In genomic region chr1:39798859-39799769, GRCh38 we compare ENCODE assay signal across 8 cellular contexts. TPM values are rescaled to one million over a fixed set of nuclear protein-coding genes. Genes with fewer than 3 reads are reported as not detected.
DNase-seq lines count a peak whose midpoint lies in the region; ATAC-seq and TF ChIP-seq lines count a peak whose summit lies in the region.
"Not testable (repeated sequence)": the region's sequence is repeated elsewhere in the genome, so short reads cannot be mapped to it uniquely, and the experiment has no call there.

No MANE protein-coding gene starts in this region.

- peak in 1 of 2 donors; percentile 12 for TF ChIP-seq CTCF in mammary epithelial cell (conservative IDR thresholded peaks at IDR 0.05 in 1 of 2, IDR thresholded peaks at IDR 0.05 in 1 of 2; ENCODE audit: extremely low read depth in 1 of 2, insufficient read depth in 1 of 2, low read depth in 1 of 2, low read length in 2 of 2)

- H2AFZ ChIP-seq in mammary epithelial cell (ENCODE audit: low read depth, low read length): peak overlapping the region; percentile 29

- not testable (repeated sequence) for BruUV-seq in mammary epithelial cell (replicated peaks; lab: Mats Ljungman, UMichigan)

- H3K79me2 ChIP-seq in mammary epithelial cell (ENCODE audit: insufficient read depth, low read length): not testable (repeated sequence)

- not testable (repeated sequence) for H3K27me3 ChIP-seq in mammary epithelial cell (ENCODE audit: insufficient read depth, low read length)

- DNase-seq in C1 segment of cervical spinal cord (lab: John Stamatoyannopoulos, UW) (peak in 9 of 14 donors; percentile 6 to 70 (median 28)), NCI-H2227 (lab: John Stamatoyannopoulos, UW; ENCODE audit: unreplicated experiment) (peak; percentile 39), mammary epithelial cell (peak; percentile 67), left colon (peak; percentile 90 to 92)
- DNase-seq in stimulated activated CD4-positive, alpha-beta T cell treated with anti-CD3 and anti-CD28 coated beads, Interleukin-2, amount 100 ng/mL, for 4 hours (ENCODE audit: low read depth): peak; percentile 86

- in situ Hi-C loops in mammary epithelial cell (cut with MboI; ENCODE audit: low sequenced_read_pairs in 2 of 2): not testable (repeated sequence)

- H3K9me3 ChIP-seq in mammary epithelial cell (replicated peaks; ENCODE audit: insufficient read depth, low read length): not testable (repeated sequence)

- H3K4me1 ChIP-seq in mammary epithelial cell (ENCODE audit: insufficient read depth, low read length): peaks cover 14% of the 10 kb centered on the region

- ATAC-seq in GM19043 (IDR thresholded peaks at IDR 0.05; ENCODE audit: low read depth, unreplicated experiment): peak; percentile 79
- peak; percentile 83 for ATAC-seq in HG03064 (IDR thresholded peaks at IDR 0.05; ENCODE audit: low read depth, unreplicated experiment)
- ATAC-seq in activated CD4-positive, CD25-positive, alpha-beta regulatory T cell treated with anti-CD3 and anti-CD28 coated beads, Interleukin-2, amount 50 U/mL, for 24 hours: peak; percentile 95
- peak; percentile 91 for ATAC-seq in left colon

- not testable (repeated sequence) for H4K20me1 ChIP-seq in mammary epithelial cell (ENCODE audit: insufficient read depth, low read length)

- not testable (repeated sequence) for H3K27ac ChIP-seq in mammary epithelial cell (ENCODE audit: insufficient read depth, low read depth, low read length)

- not testable (repeated sequence) for H3K36me3 ChIP-seq in mammary epithelial cell (ENCODE audit: insufficient read depth, low read length)

- 76% methylated on average over 16 of the region's 26 CpGs for WGBS in mammary epithelial cell (ENCODE audit: low coverage, missing lambda C conversion rate)

- not testable (repeated sequence) for H3K4me3 ChIP-seq in mammary epithelial cell (replicated peaks in 1 of 3; ENCODE audit: insufficient read depth in 1 of 3, low read depth in 2 of 3, low read length in 3 of 3)

- dilution Hi-C loops in mammary epithelial cell (cut with HindIII; ENCODE audit: low sequenced_read_pairs): not testable (repeated sequence)

- H3K9ac ChIP-seq in mammary epithelial cell (ENCODE audit: insufficient read depth, low read length): not testable (repeated sequence)

- intact Hi-C loops in mammary epithelial cell (cut with micrococcal nuclease): loop anchor here (10.0 kb wide), 1 partner anchor 64 kb away; the partner anchor contains the start of gene PPIE
- intact Hi-C loops in left colon (cut with DNase I, micrococcal nuclease): not testable (repeated sequence)

- CTCF ChIA-PET in mammary epithelial cell (lab: Charles Lee; ENCODE audit: low non-redundant PET): interaction anchor here (0.9 to 1.0 kb wide), 2 partner anchors 103 to 193 kb away, joined by 3 to 6 read pairs; partner anchors contain the start of gene MYCL

- not testable (repeated sequence) for H3K4me2 ChIP-seq in mammary epithelial cell (ENCODE audit: insufficient read depth, low read depth, low read length)

RNA-seq across cellular contexts. Expression of gene BMP8B, which starts 10.4 kb away (rescaled TPM):
- not detected for total RNA-seq in mammary epithelial cell
- 0.06 TPM for polyA plus RNA-seq in mammary epithelial cell
- not detected for polyA minus RNA-seq in mammary epithelial cell
- 10 to 100 TPM; 11.1 to 20.2 TPM for total RNA-seq in left colon

RNA-seq across cellular contexts. Expression of gene OXCT2, which starts 28.0 kb away (rescaled TPM):
- total RNA-seq in mammary epithelial cell (1 to 10 TPM in 1 of 2 donors, under 1 TPM in 1; 0.28 to 1.7 TPM), left colon (1 to 10 TPM; 1.4 to 3.0 TPM)
- polyA plus RNA-seq in mammary epithelial cell: 0.27 TPM
- polyA minus RNA-seq in mammary epithelial cell: not detected

Comparison
In these comparisons a context has a peak if more than half of its experiments do, and no peak if none do; other contexts are left out.
1. DNase-seq: peak in every context shown above with its lines; median percentile 91 in left colon; 86 in stimulated activated CD4-positive, alpha-beta T cell treated with anti-CD3 and anti-CD28 coated beads, Interleukin-2, amount 100 ng/mL, for 4 hours; 67 in mammary epithelial cell; 39 in NCI-H2227; 28 in C1 segment of cervical spinal cord.
2. RNA of gene BMP8B, which starts 10.4 kb away (total RNA-seq): 11.1 to 20.2 TPM in left colon; not detected in mammary epithelial cell; every median in the first group is over 10 times any median in the second.
3. Peak in every context shown above with its lines, with median percentiles within 50 percentile points of each other: ATAC-seq.